Comparison of ENCODE assay signal across 5 cellular contexts in the genomic region with DNA sequence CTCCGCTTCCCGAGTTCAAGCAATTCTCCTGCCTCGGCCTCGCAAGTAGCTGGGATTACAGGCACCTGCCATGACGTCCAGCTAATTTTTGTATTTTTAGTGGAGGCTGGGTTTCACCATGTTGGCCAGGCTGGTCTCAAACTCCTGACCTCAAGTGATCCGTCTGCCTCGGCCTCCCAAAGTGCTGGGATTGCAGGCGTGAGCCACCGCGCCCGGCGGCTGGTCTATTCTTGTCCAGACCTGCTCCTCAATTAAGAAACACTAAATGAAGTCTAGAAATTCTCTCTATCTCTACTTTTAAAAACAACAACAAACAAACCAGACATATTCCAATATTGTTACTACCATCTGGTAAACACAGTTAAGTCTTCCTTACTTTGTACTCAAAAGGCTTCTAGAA.
DNase-seq lines count a peak whose midpoint lies in the region; TF ChIP-seq lines count a peak whose summit lies in the region.
"Not testable (repeated sequence)": the region's sequence is repeated elsewhere in the genome, so short reads cannot be mapped to it uniquely, and the experiment has no call there.

No MANE protein-coding gene starts in this region.

- DNase-seq in WERI-Rb-1; mesothelial cell of epicardium (ENCODE audit: low spot score in 2 of 2, unreplicated experiment in 2 of 2): not testable (repeated sequence)

- not testable (repeated sequence) for H3K4me3 Mint-ChIP-seq in mesothelial cell of epicardium, nephron

- peak overlapping the region; percentile 16 for H3K27ac Mint-ChIP-seq in mesothelial cell of epicardium
- H3K27ac Mint-ChIP-seq in nephron = peak overlapping the region in 2 of 3 experiments; percentile 12 to 15

- H3K4me1 Mint-ChIP-seq in mesothelial cell of epicardium = peaks cover 25% of the 10 kb centered on the region
- H3K4me1 Mint-ChIP-seq in nephron = peaks cover 13% of the 10 kb centered on the region

- not testable (repeated sequence) for H3K36me3 ChIP-seq in WERI-Rb-1

- H3K27ac ChIP-seq in C4-2B (peak overlapping the region; percentile 30; the same call in 1 of the 2 replicates), VCaP (peak overlapping the region; percentile 44), WERI-Rb-1 (peak overlapping the region; percentile 7; the same call in 1 of the 2 replicates)

- not testable (repeated sequence) for H3K27me3 ChIP-seq in WERI-Rb-1 (ENCODE audit: insufficient read depth, low read depth, severe bottlenecking)

- peak overlapping the region; percentile 8; the same call in 1 of the 2 replicates for H3K4me3 ChIP-seq in WERI-Rb-1 (ENCODE audit: low read depth, low read length)

- not testable (repeated sequence) for H3K9me3 ChIP-seq in WERI-Rb-1 (ENCODE audit: severe bottlenecking)

- not testable (repeated sequence) for TF ChIP-seq CTCF in C4-2B (conservative IDR thresholded peaks at IDR 0.05); VCaP (conservative IDR thresholded peaks at IDR 0.05); WERI-Rb-1 (IDR thresholded peaks at IDR 0.05; ENCODE audit: low read depth, low read length); mesothelial cell of epicardium (IDR thresholded peaks at IDR 0.05; ENCODE audit: unreplicated experiment); nephron (IDR thresholded peaks at IDR 0.05; ENCODE audit: unreplicated experiment in 3 of 3)

- peaks cover 16% of the 10 kb centered on the region for H3K9me3 Mint-ChIP-seq in mesothelial cell of epicardium
- peaks cover 23% of the 10 kb centered on the region for H3K9me3 Mint-ChIP-seq in nephron

- not testable (repeated sequence) for H3K36me3 Mint-ChIP-seq in mesothelial cell of epicardium; nephron (ENCODE audit: low read depth)

- H3K27me3 Mint-ChIP-seq in mesothelial cell of epicardium (ENCODE audit: low read depth); nephron (ENCODE audit: low read depth): not testable (repeated sequence)
